Comparison of ENCODE assay signal across 35 cellular contexts in genomic region chr10:82827901-82828300, GRCh38.
"Had no signal": no experiment of that assay in that cellular context is flagged by ENCODE, and none has a peak within 500 bp of the region (broad histone marks: within the 10 kb centered on the region; RNA-seq: fewer than 3 reads in every experiment).

No MANE protein-coding gene starts in this region.

- H3K27me3 ChIP-seq: ascending aorta, cardiac muscle cell had no signal

- H3K27ac ChIP-seq: ascending aorta, cardiac muscle cell, VCaP had no signal

- H3K27me3 Mint-ChIP-seq: activated B cell treated with CpG ODN at 0.5 μM for 24 hours; activated CD4-positive, alpha-beta memory T cell treated with anti-CD3 and anti-CD28 coated beads for 36 hours; activated CD4-positive, alpha-beta T cell treated with anti-CD3 and anti-CD28 coated beads, Interleukin-2, amount 10 ng/mL, durations not matched to agents 24 days and 14 days; activated CD8-positive, alpha-beta T cell treated with anti-CD3 and anti-CD28 coated beads for 36 hours; activated naive CD4-positive, alpha-beta T cell treated with anti-CD3 and anti-CD28 coated beads, Interleukin-2, amount 10 ng/mL, durations not matched to agents 7 days and 5 days; activated naive CD4-positive, alpha-beta T cell treated with anti-CD3 and anti-CD28 coated beads, Interleukin-2, amount 50 U/mL, for 24 hours; activated naive CD8-positive, alpha-beta T cell; activated naive CD8-positive, alpha-beta T cell treated with anti-CD3 and anti-CD28 coated beads, Interleukin-2, amount 10 ng/mL, durations not matched to agents 7 days and 5 days; activated naive CD8-positive, alpha-beta T cell treated with anti-CD3 and anti-CD28 coated beads, Interleukin-2, amount 50 U/mL, for 24 hours; activated T-helper 17 cell treated with anti-CD3 and anti-CD28 coated beads, Interleukin-2, amount 50 U/mL, for 72 hours; brain; central memory CD8-positive, alpha-beta T cell had no signal

- H3K4me3 Mint-ChIP-seq: activated B cell treated with CpG ODN at 0.5 μM for 24 hours; activated CD4-positive, alpha-beta memory T cell treated with anti-CD3 and anti-CD28 coated beads for 36 hours; activated CD4-positive, alpha-beta T cell treated with anti-CD3 and anti-CD28 coated beads, Interleukin-2, amount 10 ng/mL, durations not matched to agents 24 days and 14 days; activated CD8-positive, alpha-beta T cell treated with anti-CD3 and anti-CD28 coated beads for 36 hours; activated naive CD4-positive, alpha-beta T cell treated with anti-CD3 and anti-CD28 coated beads, Interleukin-2, amount 10 ng/mL, durations not matched to agents 7 days and 5 days; activated naive CD4-positive, alpha-beta T cell treated with anti-CD3 and anti-CD28 coated beads, Interleukin-2, amount 50 U/mL, for 24 hours; activated naive CD8-positive, alpha-beta T cell; activated naive CD8-positive, alpha-beta T cell treated with anti-CD3 and anti-CD28 coated beads, Interleukin-2, amount 10 ng/mL, durations not matched to agents 7 days and 5 days; activated naive CD8-positive, alpha-beta T cell treated with anti-CD3 and anti-CD28 coated beads, Interleukin-2, amount 50 U/mL, for 24 hours; activated T-cell treated with anti-CD3 and anti-CD28 coated beads, Interleukin-2, amount 50 U/mL, for 4 hours; activated T-cell treated with anti-CD3 and anti-CD28 coated beads, Interleukin-2, amount 50 U/mL, for 72 hours; activated T-helper 1 cell treated with anti-CD3 and anti-CD28 coated beads, Interleukin-12 subunit alpha, Interleukin-12 subunit beta, Interleukin-2, Interleukin-4 antibody, amounts not matched to agents 30 ng/mL and 10 ng/mL and 1 ng/mL, durations not matched to agents 14 hours and 24 hours and 36 hours; activated T-helper 17 cell treated with anti-CD3 and anti-CD28 coated beads, Interleukin-2, amount 50 U/mL, for 72 hours; brain; central memory CD8-positive, alpha-beta T cell; T-helper 2 cell treated with Interferon-gamma antibody and Interleukin-4, amounts not matched to agents 5 μg/mL and 100 μg/mL, for 36 hours had no signal

- H3K4me1 Mint-ChIP-seq: activated B cell treated with CpG ODN at 0.5 μM for 24 hours; activated CD4-positive, alpha-beta T cell treated with anti-CD3 and anti-CD28 coated beads, Interleukin-2, amount 10 ng/mL, durations not matched to agents 24 days and 14 days; activated naive CD4-positive, alpha-beta T cell treated with anti-CD3 and anti-CD28 coated beads, Interleukin-2, amount 10 ng/mL, durations not matched to agents 7 days and 5 days; activated naive CD4-positive, alpha-beta T cell treated with anti-CD3 and anti-CD28 coated beads, Interleukin-2, amount 50 U/mL, for 24 hours; activated naive CD8-positive, alpha-beta T cell treated with anti-CD3 and anti-CD28 coated beads, Interleukin-2, amount 10 ng/mL, durations not matched to agents 7 days and 5 days; activated naive CD8-positive, alpha-beta T cell treated with anti-CD3 and anti-CD28 coated beads, Interleukin-2, amount 50 U/mL, for 24 hours; activated T-helper 17 cell treated with anti-CD3 and anti-CD28 coated beads, Interleukin-2, amount 50 U/mL, for 72 hours; central memory CD8-positive, alpha-beta T cell had no signal

- H3K9me3 Mint-ChIP-seq: activated CD4-positive, alpha-beta T cell treated with anti-CD3 and anti-CD28 coated beads, Interleukin-2, amount 10 ng/mL, durations not matched to agents 24 days and 14 days; activated CD8-positive, alpha-beta T cell treated with anti-CD3 and anti-CD28 coated beads for 36 hours; activated naive CD4-positive, alpha-beta T cell treated with anti-CD3 and anti-CD28 coated beads, Interleukin-2, amount 50 U/mL, for 24 hours; activated naive CD8-positive, alpha-beta T cell treated with anti-CD3 and anti-CD28 coated beads, Interleukin-2, amount 10 ng/mL, durations not matched to agents 7 days and 5 days; activated naive CD8-positive, alpha-beta T cell treated with anti-CD3 and anti-CD28 coated beads, Interleukin-2, amount 50 U/mL, for 24 hours; activated T-cell treated with anti-CD3 and anti-CD28 coated beads, Interleukin-2, amount 50 U/mL, for 4 hours; activated T-helper 1 cell treated with anti-CD3 and anti-CD28 coated beads, Interleukin-12 subunit alpha, Interleukin-12 subunit beta, Interleukin-2, Interleukin-4 antibody, amounts not matched to agents 30 ng/mL and 10 ng/mL and 1 ng/mL, durations not matched to agents 14 hours and 24 hours and 36 hours; activated T-helper 17 cell treated with anti-CD3 and anti-CD28 coated beads, Interleukin-2, amount 50 U/mL, for 72 hours; brain; T-helper 2 cell treated with Interferon-gamma antibody and Interleukin-4, amounts not matched to agents 5 μg/mL and 100 μg/mL, for 36 hours had no signal

- H3K36me3 ChIP-seq: ascending aorta, cardiac muscle cell had no signal

- H3K27ac Mint-ChIP-seq: activated B cell treated with CpG ODN at 0.5 μM for 24 hours; activated CD4-positive, alpha-beta memory T cell treated with anti-CD3 and anti-CD28 coated beads for 36 hours; activated CD4-positive, alpha-beta T cell treated with anti-CD3 and anti-CD28 coated beads, Interleukin-2, amount 10 ng/mL, durations not matched to agents 24 days and 14 days; activated CD8-positive, alpha-beta T cell treated with anti-CD3 and anti-CD28 coated beads for 36 hours; activated naive CD4-positive, alpha-beta T cell treated with anti-CD3 and anti-CD28 coated beads, Interleukin-2, amount 10 ng/mL, durations not matched to agents 7 days and 5 days; activated naive CD4-positive, alpha-beta T cell treated with anti-CD3 and anti-CD28 coated beads, Interleukin-2, amount 50 U/mL, for 24 hours; activated naive CD8-positive, alpha-beta T cell; activated naive CD8-positive, alpha-beta T cell treated with anti-CD3 and anti-CD28 coated beads, Interleukin-2, amount 10 ng/mL, durations not matched to agents 7 days and 5 days; activated naive CD8-positive, alpha-beta T cell treated with anti-CD3 and anti-CD28 coated beads, Interleukin-2, amount 50 U/mL, for 24 hours; activated T-cell treated with anti-CD3 and anti-CD28 coated beads, Interleukin-2, amount 50 U/mL, for 72 hours; activated T-helper 1 cell treated with anti-CD3 and anti-CD28 coated beads, Interleukin-12 subunit alpha, Interleukin-12 subunit beta, Interleukin-2, Interleukin-4 antibody, amounts not matched to agents 30 ng/mL and 10 ng/mL and 1 ng/mL, durations not matched to agents 14 hours and 24 hours and 36 hours; activated T-helper 17 cell treated with anti-CD3 and anti-CD28 coated beads, Interleukin-2, amount 50 U/mL, for 72 hours; brain; T-helper 2 cell treated with Interferon-gamma antibody and Interleukin-4, amounts not matched to agents 5 μg/mL and 100 μg/mL, for 36 hours had no signal

- H3K9me3 ChIP-seq: ascending aorta had no signal

- ATAC-seq: activated CD8-positive, alpha-beta T cell treated with anti-CD3 and anti-CD28 coated beads for 36 hours; activated naive CD8-positive, alpha-beta T cell treated with anti-CD3 and anti-CD28 coated beads, Interleukin-2, amount 50 U/mL, for 24 hours; activated T-cell treated with anti-CD3 and anti-CD28 coated beads, Interleukin-2, amount 50 U/mL, for 4 hours; activated T-cell treated with anti-CD3 and anti-CD28 coated beads, Interleukin-2, amount 50 U/mL, for 72 hours; activated T-helper 17 cell treated with anti-CD3 and anti-CD28 coated beads, Interleukin-2, amount 50 U/mL, for 72 hours had no signal

- DNase-seq: activated B cell treated with CpG ODN at 0.5 μM for 24 hours; activated CD4-positive, alpha-beta memory T cell treated with anti-CD3 and anti-CD28 coated beads for 36 hours; activated CD4-positive, alpha-beta T cell treated with anti-CD3 and anti-CD28 coated beads for 4 hours; activated CD4-positive, alpha-beta T cell treated with anti-CD3 and anti-CD28 coated beads, Interleukin-2, amount 10 ng/mL, durations not matched to agents 24 days and 14 days; activated CD4-positive, alpha-beta T cell treated with anti-CD3 and anti-CD28 coated beads, Interleukin-2, amount 50 U/mL, for 1 hour; activated CD4-positive, alpha-beta T cell treated with anti-CD3 and anti-CD28 coated beads, Interleukin-2, amount 50 U/mL, for 4 hours; activated CD4-positive, CD25-positive, alpha-beta regulatory T cell treated with anti-CD3 and anti-CD28 coated beads, Interleukin-2, amount 50 U/mL, for 72 hours; activated CD8-positive, alpha-beta memory T cell treated with anti-CD3 and anti-CD28 coated beads, Interleukin-2, amount 50 U/mL, for 4 hours; activated CD8-positive, alpha-beta T cell treated with anti-CD3 and anti-CD28 coated beads for 36 hours; activated effector memory CD4-positive, alpha-beta T cell treated with anti-CD3 and anti-CD28 coated beads, Interleukin-2, amount 50 U/mL, for 16 hours; activated gamma-delta T cell treated with Interleukin-2 at 50 U/mL for 16 hours; activated naive CD4-positive, alpha-beta T cell; activated naive CD4-positive, alpha-beta T cell treated with anti-CD3 and anti-CD28 coated beads, Interleukin-2, amount 10 ng/mL, durations not matched to agents 7 days and 5 days; activated naive CD8-positive, alpha-beta T cell treated with anti-CD3 and anti-CD28 coated beads, Interleukin-2, amount 10 ng/mL, durations not matched to agents 7 days and 5 days; activated naive CD8-positive, alpha-beta T cell treated with anti-CD3 and anti-CD28 coated beads, Interleukin-2, amount 50 U/mL, for 24 hours; activated T-cell treated with anti-CD3 and anti-CD28 coated beads for 4 hours; activated T-cell treated with anti-CD3 and anti-CD28 coated beads, Interleukin-2, amount 50 U/mL, for 1 hour; activated T-cell treated with anti-CD3 and anti-CD28 coated beads, Interleukin-2, amount 50 U/mL, for 4 hours; activated T-cell treated with anti-CD3 and anti-CD28 coated beads, Interleukin-2, amount 50 U/mL, for 72 hours; amygdala; anterior cingulate cortex; caudate nucleus; cerebellar nuclear complex; T-helper 2 cell; T-helper 9 cell had no signal

- H3K36me3 Mint-ChIP-seq: activated CD4-positive, alpha-beta memory T cell treated with anti-CD3 and anti-CD28 coated beads for 36 hours; activated naive CD4-positive, alpha-beta T cell treated with anti-CD3 and anti-CD28 coated beads, Interleukin-2, amount 10 ng/mL, durations not matched to agents 7 days and 5 days; activated naive CD4-positive, alpha-beta T cell treated with anti-CD3 and anti-CD28 coated beads, Interleukin-2, amount 50 U/mL, for 24 hours; activated naive CD8-positive, alpha-beta T cell; activated naive CD8-positive, alpha-beta T cell treated with anti-CD3 and anti-CD28 coated beads, Interleukin-2, amount 10 ng/mL, durations not matched to agents 7 days and 5 days; brain had no signal

- H3K4me1 ChIP-seq: ascending aorta had no signal

- H3K4me3 ChIP-seq: ascending aorta, cardiac muscle cell had no signal
